ENCODE assay signal across 9 cellular contexts in genomic region chr19:4122480-4122879, GRCh38. TPM values are rescaled to one million over a fixed set of nuclear protein-coding genes. Genes with fewer than 3 reads are reported as not detected.
DNase-seq lines count a peak whose midpoint lies in the region; ATAC-seq, FAIRE-seq and TF ChIP-seq lines count a peak whose summit lies in the region.
"Had no signal": no experiment of that assay in that cellular context is flagged by ENCODE, and none has a peak within 500 bp of the region (broad histone marks: within the 10 kb centered on the region; RNA-seq: fewer than 3 reads in every experiment).

No MANE protein-coding gene starts in this region.

- H3K4me3 ChIP-seq in fibroblast of pulmonary artery (replicated peaks; ENCODE audit: low read depth, low read length): peak overlapping the region; percentile 88
- H3K4me3 ChIP-seq in sigmoid colon: peak overlapping the region; percentile 84 to 98 (median 96)

- TF ChIP-seq POLR2A in GM12892 (IDR thresholded peaks at IDR 0.05; ENCODE audit: low read depth, low read length) (no peak), sigmoid colon (IDR thresholded peaks at IDR 0.05) (no peak)

- TF ChIP-seq CTCF in fibroblast of pulmonary artery (IDR thresholded peaks at IDR 0.05; ENCODE audit: low read length, missing control alignments) (no peak), sigmoid colon (IDR thresholded peaks at IDR 0.05) (no peak), GM13976 (IDR thresholded peaks at IDR 0.05; ENCODE audit: borderline replicate concordance, control extremely low read depth, extremely low read depth, insufficient read depth, missing control alignments) (no peak)

- peak; percentile 17 for FAIRE-seq in GM12892 (lab: Jason Lieb, UNC)

- in situ Hi-C loops in GM13976 (cut with MboI; ENCODE audit: low sequenced_read_pairs, unreplicated experiment): no loop called here

- no peaks in the 10 kb centered on the region for H3K9me3 Mint-ChIP-seq in T-cell

- no peaks in the 10 kb centered on the region for H3K27me3 Mint-ChIP-seq in T-cell

- no peak for ATAC-seq in T-cell (replicated peaks in 1 of 4)

- peak overlapping the region; percentile 85 to 99 (median 93) for H3K4me3 Mint-ChIP-seq in T-cell

- DNase-seq in GM12892 (ENCODE audit: insufficient read length): no peak
- DNase-seq in T-cell: no peak
- DNase-seq in fibroblast of pulmonary artery (ENCODE audit: low read depth): no peak
- DNase-seq in sigmoid colon: no peak
- DNase-seq in DMS153 (lab: John Stamatoyannopoulos, UW): no peak
- no peak for DNase-seq in HCEC 1CT
- DNase-seq in NCI-H1092 (lab: John Stamatoyannopoulos, UW): no peak
- DNase-seq in GM13976 (ENCODE audit: low spot score): no peak

- no peak for TF ChIP-seq EP300 in sigmoid colon (IDR thresholded peaks at IDR 0.05)

- H3K4me1 Mint-ChIP-seq in T-cell: peaks cover 23 to 37% (median 29%) of the 10 kb centered on the region in 3 donors

- H3K9me3 ChIP-seq in sigmoid colon: no peaks in the 10 kb centered on the region

- no peaks in the 10 kb centered on the region for H3K36me3 Mint-ChIP-seq in T-cell

- H3K4me1 ChIP-seq in sigmoid colon: peaks cover 0 to 34% (median 32%) of the 10 kb centered on the region in 4 donors

- CTCF ChIA-PET in T-cell (lab: Charles Lee): no interaction called here

- peak overlapping the region; percentile 73 to 86 (median 80) for H3K27ac ChIP-seq in sigmoid colon

- intact Hi-C loops in sigmoid colon (cut with DNase I): loop anchor here (5.0 kb wide), 1 partner anchor 135 kb away; the partner anchor contains the start of gene EEF2

- WGBS in sigmoid colon, 2 donors: 74 to 77% methylated on average over 5 of the region's 5 CpGs

- H3K27ac Mint-ChIP-seq in T-cell: peak overlapping the region; percentile 90

- H3K27me3 ChIP-seq in sigmoid colon: no peaks in the 10 kb centered on the region

- H3K36me3 ChIP-seq in sigmoid colon: peaks cover 0 to 19% (median 2%) of the 10 kb centered on the region in 4 donors

- POLR2A ChIA-PET in T-cell (lab: Charles Lee): no interaction called here

RNA-seq across cellular contexts. Expression of gene MAP2K2, which starts 1.4 kb away (rescaled TPM):
- 52.3 TPM for polyA plus RNA-seq in GM12892 (2012; ENCODE audit: missing spikeins)
- 100 to 1,000 TPM; 101 to 152 (median 141) TPM for total RNA-seq in T-cell
- 10 to 100 TPM; 48.2 to 76.4 (median 65.3) TPM for total RNA-seq in sigmoid colon
- polyA plus RNA-seq in sigmoid colon: 100 to 1,000 TPM; 196 to 278 (median 253) TPM

RNA-seq across cellular contexts. Expression of gene CREB3L3, which starts 31.0 kb away (rescaled TPM):
- not detected for polyA plus RNA-seq in GM12892 (2012; ENCODE audit: missing spikeins)
- total RNA-seq in T-cell (under 1 TPM in 1 of 5 donors, not detected in 4; 0.16 TPM), sigmoid colon (under 1 TPM in 1 of 4 donors, not detected in 3; 0.55 TPM)
- polyA plus RNA-seq in sigmoid colon: 10 to 100 TPM in 1 of 3 donors, 1 to 10 TPM in 2; 1.8 to 24.0 (median 8.5) TPM
- total RNA-seq: SK-MEL-5 had no signal

RNA-seq across cellular contexts. Expression of gene ZBTB7A, which starts 55.8 kb away (rescaled TPM):
- 3.1 TPM for polyA plus RNA-seq in GM12892 (2012; ENCODE audit: missing spikeins)
- 10 to 100 TPM; 43.6 to 85.7 (median 81.8) TPM for total RNA-seq in T-cell
- total RNA-seq in sigmoid colon: 10 to 100 TPM; 35.4 to 53.2 (median 44.8) TPM
- 10 to 100 TPM; 22.8 to 39.1 (median 23.8) TPM for polyA plus RNA-seq in sigmoid colon

RNA-seq across cellular contexts. Expression of gene SIRT6, which starts 59.9 kb away (rescaled TPM):
- 12.8 TPM for polyA plus RNA-seq in GM12892 (2012; ENCODE audit: missing spikeins)
- 10 to 100 TPM; 19.9 to 35.7 (median 30.0) TPM for total RNA-seq in T-cell
- 10 to 100 TPM; 10.3 to 23.5 (median 18.1) TPM for total RNA-seq in sigmoid colon
- polyA plus RNA-seq in sigmoid colon: 100 to 1,000 TPM in 2 of 3 donors, 10 to 100 TPM in 1; 66.1 to 132 (median 129) TPM
